In genomic region chr17:75456417-75457046, GRCh38 we compare ENCODE assay signal across 8 cellular contexts. TPM values are rescaled to one million over a fixed set of nuclear protein-coding genes. Genes with fewer than 3 reads are reported as not detected.
DNase-seq lines count a peak whose midpoint lies in the region; TF ChIP-seq lines count a peak whose summit lies in the region.

TMEM94 (plus strand) TSS chr17:75456635; CDS start chr17:75471906, 15,271 bp downstream.

- TF ChIP-seq POLR2A in stomach (IDR thresholded peaks at IDR 0.05): no peak

- H3K18ac ChIP-seq in H9 (ENCODE audit: insufficient read length, low read depth, low read length): peak within 1 kb of the TSS; percentile 89

- no peaks in the 10 kb centered on the region; the same call in 1 of the 2 replicates for H3K4me1 ChIP-seq in H9 (ENCODE audit: insufficient read depth, low read length)
- peaks cover 9% of the 10 kb centered on the region; the same call in 1 of the 2 replicates for H3K4me1 ChIP-seq in MM.1S (ENCODE audit: low read length)
- peaks cover 23 to 49% (median 44%) of the 10 kb centered on the region in 4 donors for H3K4me1 ChIP-seq in stomach

- no peak within 1 kb of the TSS for H2AK5ac ChIP-seq in H9 (ENCODE audit: insufficient read length, low read length)

- peak within 1 kb of the TSS; percentile 95 to 98 (median 96) for H3K27ac Mint-ChIP-seq in H9

- H3K4me2 ChIP-seq in H9 (ENCODE audit: insufficient read depth, insufficient read length, low read length) (peak within 1 kb of the TSS; percentile 75), MM.1S (ENCODE audit: low read depth, low read length) (peak within 1 kb of the TSS; percentile 86), neural cell (ENCODE audit: low read length) (peak within 1 kb of the TSS; percentile 95)

- H3K4ac ChIP-seq in H9 (ENCODE audit: low read depth, low read length): no peak within 1 kb of the TSS; the same call in 1 of the 2 replicates

- H3K14ac ChIP-seq in H9 (ENCODE audit: insufficient read depth, low read length): peak within 1 kb of the TSS; percentile 95

- TF ChIP-seq CTCF in H9 (conservative IDR thresholded peaks at IDR 0.05) (no peak), MM.1S (IDR thresholded peaks at IDR 0.05; ENCODE audit: low read length) (no peak), fibroblast of villous mesenchyme (IDR thresholded peaks at IDR 0.05; ENCODE audit: insufficient read depth, low read depth, low read length) (no peak), neural cell (IDR thresholded peaks at IDR 0.05; ENCODE audit: poor library complexity, severe bottlenecking) (peak; percentile 48), stomach (IDR thresholded peaks at IDR 0.05) (no peak)

- intact Hi-C loops in stomach (cut with DNase I; ENCODE audit: low total_unique reads): no loop called here

- no peaks in the 10 kb centered on the region for H3K27me3 ChIP-seq in H9 (ENCODE audit: insufficient read depth, low read length)
- H3K27me3 ChIP-seq in MM.1S (replicated peaks; ENCODE audit: insufficient read depth, low read length): no peaks in the 10 kb centered on the region
- no peaks in the 10 kb centered on the region for H3K27me3 ChIP-seq in neural cell (ENCODE audit: insufficient read depth, low read depth, low read length)
- H3K27me3 ChIP-seq in stomach: no peaks in the 10 kb centered on the region

- no peak within 1 kb of the TSS for H4K8ac ChIP-seq in H9 (replicated peaks; ENCODE audit: insufficient read length, low read depth, low read length)

- H2AFZ ChIP-seq in H9 (ENCODE audit: low read length): no peak within 1 kb of the TSS
- H2AFZ ChIP-seq in MM.1S (ENCODE audit: low read length): peak within 1 kb of the TSS; percentile 76
- H2AFZ ChIP-seq in neural cell (ENCODE audit: low read depth, low read length): peak within 1 kb of the TSS; percentile 88

- no peak within 1 kb of the TSS for H3K23ac ChIP-seq in H9 (ENCODE audit: insufficient read length, low read depth, low read length)

- H3K36me3 Mint-ChIP-seq in H9 (ENCODE audit: insufficient read depth in 1 of 3, low read depth in 3 of 3): no peaks in the 10 kb centered on the region

- H3K4me3 Mint-ChIP-seq in H9: peak within 1 kb of the TSS; percentile 81 to 88

- TF ChIP-seq RAD21 in neural cell (conservative IDR thresholded peaks at IDR 0.05): no peak

- H3K27ac ChIP-seq in H9 (ENCODE audit: insufficient read length, low read depth, low read length): no peak within 1 kb of the TSS
- H3K27ac ChIP-seq in MM.1S (ENCODE audit: low read length): peak within 1 kb of the TSS; percentile 24; the same call in 1 of the 2 replicates
- H3K27ac ChIP-seq in neural cell (ENCODE audit: low read length): peak within 1 kb of the TSS; percentile 86
- H3K27ac ChIP-seq in stomach: peak within 1 kb of the TSS; percentile 84 to 90 (median 89)

- no peaks in the 10 kb centered on the region for H3K9me3 ChIP-seq in H9 (ENCODE audit: control insufficient read depth, low read depth, low read length)
- no peaks in the 10 kb centered on the region for H3K9me3 ChIP-seq in MM.1S (replicated peaks; ENCODE audit: insufficient read depth, low read length)
- H3K9me3 ChIP-seq in neural cell (ENCODE audit: low read length): no peaks in the 10 kb centered on the region
- no peaks in the 10 kb centered on the region for H3K9me3 ChIP-seq in stomach

- no peak within 1 kb of the TSS for H3T11ph ChIP-seq in H9 (ENCODE audit: low read length)

- H3K23me2 ChIP-seq in H9 (ENCODE audit: insufficient read length, low read depth, low read length, poor library complexity, severe bottlenecking): peaks cover 13% of the 10 kb centered on the region

- peak within 1 kb of the TSS; percentile 80 for H2BK120ac ChIP-seq in H9 (ENCODE audit: low read depth, low read length, poor library complexity, severe bottlenecking)

- no CpG with 5 or more reads among the region's 33 CpGs for WGBS in H9 (ENCODE audit: extremely low coverage, insufficient read length, low lambda C conversion rate)
- 0 to 1% (median 0%) methylated on average over 24 to 33 of the region's 33 CpGs for WGBS in stomach, 5 donors

- no peak within 1 kb of the TSS for H4K5ac ChIP-seq in H9 (ENCODE audit: insufficient read length, low read depth, low read length)

- peak; percentile 100 for DNase-seq in ELR (ENCODE audit: low read depth)
- peak; percentile 99 for DNase-seq in H9
- DNase-seq in MM.1S: peak; percentile 97
- peak; percentile 61 for DNase-seq in SIG-M5 (lab: John Stamatoyannopoulos, UW)
- peak; percentile 58 for DNase-seq in activated gamma-delta T cell (lab: John Stamatoyannopoulos, UW)
- peak; percentile 98 for DNase-seq in fibroblast of villous mesenchyme (ENCODE audit: low read depth)
- DNase-seq in stomach: peak; percentile 96

- H3K79me1 ChIP-seq in H9 (ENCODE audit: insufficient read depth, low read depth, low read length, poor library complexity, severe bottlenecking): no peaks in the 10 kb centered on the region

- H2BK15ac ChIP-seq in H9 (ENCODE audit: low read depth, low read length): no peak within 1 kb of the TSS

- H3K79me2 ChIP-seq in H9 (ENCODE audit: insufficient read depth, low read length) (no peaks in the 10 kb centered on the region), MM.1S (ENCODE audit: low read length) (peaks cover 12% of the 10 kb centered on the region), neural cell (replicated peaks; ENCODE audit: insufficient read depth, low read length) (peaks cover 22% of the 10 kb centered on the region)

- H3K56ac ChIP-seq in H9 (ENCODE audit: insufficient read length, low read depth, low read length): no peak within 1 kb of the TSS

- H3K27me3 Mint-ChIP-seq in H9 (ENCODE audit: low read depth): no peaks in the 10 kb centered on the region

- no peak within 1 kb of the TSS for H2BK5ac ChIP-seq in H9 (ENCODE audit: insufficient read length, low read length)

- peaks cover 18 to 21% of the 10 kb centered on the region in 2 experiments for H3K4me1 Mint-ChIP-seq in H9

- H2BK20ac ChIP-seq in H9 (ENCODE audit: low read depth, low read length, poor library complexity, severe bottlenecking): no peak within 1 kb of the TSS

- H2BK12ac ChIP-seq in H9 (ENCODE audit: insufficient read length, low read depth, low read length): no peak within 1 kb of the TSS

- H3K9me3 Mint-ChIP-seq in H9: no peaks in the 10 kb centered on the region

- no peak for TF ChIP-seq EP300 in neural cell (conservative IDR thresholded peaks at IDR 0.05; ENCODE audit: poor library complexity, severe bottlenecking)
- no peak for TF ChIP-seq EP300 in stomach (IDR thresholded peaks at IDR 0.05)

- H3K4me3 ChIP-seq in MM.1S (ENCODE audit: low read length) (peak within 1 kb of the TSS; percentile 83), fibroblast of villous mesenchyme (ENCODE audit: low read depth, low read length) (peak within 1 kb of the TSS; percentile 97), neural cell (ENCODE audit: low read length) (peak within 1 kb of the TSS; percentile 75), stomach (peak within 1 kb of the TSS; percentile 87 to 99 (median 94))

- H3K9ac ChIP-seq in H9 (ENCODE audit: extremely low read depth, insufficient read length, low read length) (peak within 1 kb of the TSS; percentile 89), MM.1S (ENCODE audit: low read length) (peak within 1 kb of the TSS; percentile 81), neural cell (ENCODE audit: low read length) (peak within 1 kb of the TSS; percentile 83)

- H3K36me3 ChIP-seq in MM.1S (replicated peaks; ENCODE audit: insufficient read depth, low read length): no peaks in the 10 kb centered on the region
- H3K36me3 ChIP-seq in neural cell (ENCODE audit: insufficient read depth, low read length): no peaks in the 10 kb centered on the region
- no peaks in the 10 kb centered on the region for H3K36me3 ChIP-seq in stomach

- H4K20me1 ChIP-seq in H9 (ENCODE audit: control insufficient read depth, insufficient read depth, insufficient read length) (no peaks in the 10 kb centered on the region), MM.1S (ENCODE audit: insufficient read depth, low read length) (no peaks in the 10 kb centered on the region), neural cell (ENCODE audit: insufficient read depth) (no peaks in the 10 kb centered on the region)

- H3F3A ChIP-seq in MM.1S (ENCODE audit: insufficient read depth, low read length): no peaks in the 10 kb centered on the region
- peaks cover 3% of the 10 kb centered on the region for H3F3A ChIP-seq in neural cell (ENCODE audit: insufficient read depth, low read length, poor library complexity, severe bottlenecking)

- no peak within 1 kb of the TSS for H4K91ac ChIP-seq in H9 (ENCODE audit: insufficient read length, low read depth, low read length)

- no peaks in the 10 kb centered on the region for H3K9me2 ChIP-seq in MM.1S (replicated peaks; ENCODE audit: insufficient read depth, low read length)
- H3K9me2 ChIP-seq in neural cell (ENCODE audit: insufficient read depth, low read length): no peaks in the 10 kb centered on the region

TF ChIP-seq in neural cell, 6 proteins besides CTCF, POLR2A, EP300 and RAD21 (continues in another document):
- TF ChIP-seq TAF1 (IDR thresholded peaks at IDR 0.05; ENCODE audit: low read depth): peak; percentile 90
- TF ChIP-seq, protein P1, sequence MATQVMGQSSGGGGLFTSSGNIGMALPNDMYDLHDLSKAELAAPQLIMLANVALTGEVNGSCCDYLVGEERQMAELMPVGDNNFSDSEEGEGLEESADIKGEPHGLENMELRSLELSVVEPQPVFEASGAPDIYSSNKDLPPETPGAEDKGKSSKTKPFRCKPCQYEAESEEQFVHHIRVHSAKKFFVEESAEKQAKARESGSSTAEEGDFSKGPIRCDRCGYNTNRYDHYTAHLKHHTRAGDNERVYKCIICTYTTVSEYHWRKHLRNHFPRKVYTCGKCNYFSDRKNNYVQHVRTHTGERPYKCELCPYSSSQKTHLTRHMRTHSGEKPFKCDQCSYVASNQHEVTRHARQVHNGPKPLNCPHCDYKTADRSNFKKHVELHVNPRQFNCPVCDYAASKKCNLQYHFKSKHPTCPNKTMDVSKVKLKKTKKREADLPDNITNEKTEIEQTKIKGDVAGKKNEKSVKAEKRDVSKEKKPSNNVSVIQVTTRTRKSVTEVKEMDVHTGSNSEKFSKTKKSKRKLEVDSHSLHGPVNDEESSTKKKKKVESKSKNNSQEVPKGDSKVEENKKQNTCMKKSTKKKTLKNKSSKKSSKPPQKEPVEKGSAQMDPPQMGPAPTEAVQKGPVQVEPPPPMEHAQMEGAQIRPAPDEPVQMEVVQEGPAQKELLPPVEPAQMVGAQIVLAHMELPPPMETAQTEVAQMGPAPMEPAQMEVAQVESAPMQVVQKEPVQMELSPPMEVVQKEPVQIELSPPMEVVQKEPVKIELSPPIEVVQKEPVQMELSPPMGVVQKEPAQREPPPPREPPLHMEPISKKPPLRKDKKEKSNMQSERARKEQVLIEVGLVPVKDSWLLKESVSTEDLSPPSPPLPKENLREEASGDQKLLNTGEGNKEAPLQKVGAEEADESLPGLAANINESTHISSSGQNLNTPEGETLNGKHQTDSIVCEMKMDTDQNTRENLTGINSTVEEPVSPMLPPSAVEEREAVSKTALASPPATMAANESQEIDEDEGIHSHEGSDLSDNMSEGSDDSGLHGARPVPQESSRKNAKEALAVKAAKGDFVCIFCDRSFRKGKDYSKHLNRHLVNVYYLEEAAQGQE (IDR thresholded peaks at IDR 0.05; ENCODE audit: borderline replicate concordance): peak; percentile 19

RNA-seq across cellular contexts. Expression of gene TMEM94, which starts in this region (rescaled TPM):
- total RNA-seq in H9 (2021) (61.4 and 67.9 TPM in 2 replicates), fibroblast of villous mesenchyme (28.5 and 31.2 TPM in 2 replicates), stomach (100 to 1,000 TPM in 3 of 5 donors, 10 to 100 TPM in 2; 31.9 to 466 (median 128) TPM)
- polyA plus RNA-seq in neural cell (37.0 and 66.1 TPM in 2 replicates), stomach (10 to 100 TPM; 16.6 to 28.5 (median 20.5) TPM)
- 85.1 and 91.5 TPM in 2 replicates for polyA minus RNA-seq in neural cell
